8 cellular contexts compared by ENCODE assay signal in genomic region chr6:46655803-46656202, GRCh38. TPM values are rescaled to one million over a fixed set of nuclear protein-coding genes. Genes with fewer than 3 reads are reported as not detected.
DNase-seq lines count a peak whose midpoint lies in the region; ATAC-seq and TF ChIP-seq lines count a peak whose summit lies in the region.

No MANE protein-coding gene starts in this region.

- ATAC-seq in mucosa of descending colon (no peak), GM21825 (IDR thresholded peaks at IDR 0.05; ENCODE audit: unreplicated experiment) (no peak), aorta (ENCODE audit: low FRiP score) (no peak)

- WGBS in aorta, 2 donors, result 87 to 89% methylated on average over 6 of the region's 6 CpGs

- no peaks in the 10 kb centered on the region for H3K36me3 ChIP-seq in mucosa of descending colon (ENCODE audit: low read depth)
- H3K36me3 ChIP-seq in CD4-positive, alpha-beta memory T cell (ENCODE audit: insufficient read depth, low read length), result no peaks in the 10 kb centered on the region
- no peaks in the 10 kb centered on the region for H3K36me3 ChIP-seq in aorta (ENCODE audit: control insufficient read depth in 1 of 2, insufficient read depth in 2 of 2, low read length in 1 of 2)

- intact Hi-C loops in mucosa of descending colon (cut with DNase I, micrococcal nuclease) (no loop called here), aorta (cut with DNase I) (no loop called here)
- intact Hi-C loops in CD4-positive, alpha-beta memory T cell (cut with micrococcal nuclease), result no loop called here

- CTCF ChIA-PET in CD4-positive, alpha-beta memory T cell (lab: Charles Lee; ENCODE audit: partially characterized antibody), result no interaction called here

- no peaks in the 10 kb centered on the region for H3K9me3 Mint-ChIP-seq in CD4-positive, alpha-beta memory T cell

- H3K4me1 ChIP-seq in mucosa of descending colon (ENCODE audit: low read depth) (peaks cover 15% of the 10 kb centered on the region), aorta (ENCODE audit: control insufficient read depth in 1 of 2, insufficient read depth in 2 of 2, low read length in 2 of 2) (no peaks in the 10 kb centered on the region)
- H3K4me1 ChIP-seq in CD4-positive, alpha-beta memory T cell (ENCODE audit: insufficient read depth, low read length), result peaks cover 17% of the 10 kb centered on the region

- POLR2A ChIA-PET in CD4-positive, alpha-beta memory T cell (lab: Charles Lee; ENCODE audit: partially characterized antibody), result no interaction called here

- TF ChIP-seq CTCF in LNCAP (IDR thresholded peaks at IDR 0.05) (peak; percentile 32; the same call in 1 of the 2 replicates), mucosa of descending colon (IDR thresholded peaks at IDR 0.05) (no peak)

- no peak overlapping the region for H3K27ac ChIP-seq in CD4-positive, alpha-beta memory T cell (ENCODE audit: low read depth, low read length)
- H3K27ac ChIP-seq in aorta (ENCODE audit: low read depth in 1 of 2, low read length in 2 of 2), result no peak overlapping the region

- peaks cover 22 to 29% of the 10 kb centered on the region in 2 donors for H3K27me3 Mint-ChIP-seq in CD4-positive, alpha-beta memory T cell

- DNase-seq in GM03348 (ENCODE audit: low spot score) (peak; percentile 15), cerebellar cortex (ENCODE audit: low spot score) (peak; percentile 59), mucosa of descending colon (peak in 2 of 3 donors; percentile 21 to 41), HCEC 1CT (no peak), aorta (no peak)
- no peak for DNase-seq in CD4-positive, alpha-beta memory T cell

- peaks cover 12 to 17% (median 14%) of the 10 kb centered on the region in 4 donors for H3K4me1 Mint-ChIP-seq in CD4-positive, alpha-beta memory T cell

- H3K9me3 ChIP-seq in mucosa of descending colon, result no peaks in the 10 kb centered on the region
- no peaks in the 10 kb centered on the region for H3K9me3 ChIP-seq in CD4-positive, alpha-beta memory T cell (ENCODE audit: control insufficient read depth in 1 of 2, low read length in 2 of 2)
- no peaks in the 10 kb centered on the region for H3K9me3 ChIP-seq in aorta (ENCODE audit: control insufficient read depth, low read length)

- H3K27me3 ChIP-seq in CD4-positive, alpha-beta memory T cell (ENCODE audit: insufficient read depth, low read length), result peaks cover 16% of the 10 kb centered on the region
- no peaks in the 10 kb centered on the region for H3K27me3 ChIP-seq in aorta (ENCODE audit: control insufficient read depth in 1 of 2, insufficient read depth in 2 of 2, low read length in 1 of 2)

- no peak overlapping the region for H3K4me3 Mint-ChIP-seq in CD4-positive, alpha-beta memory T cell

- H3K4me3 ChIP-seq in mucosa of descending colon (no peak overlapping the region), aorta (ENCODE audit: low read length in 2 of 2) (no peak overlapping the region)
- H3K4me3 ChIP-seq in CD4-positive, alpha-beta memory T cell (ENCODE audit: low read length in 2 of 2), result no peak overlapping the region

- no peak overlapping the region for H3K27ac Mint-ChIP-seq in CD4-positive, alpha-beta memory T cell

- no peaks in the 10 kb centered on the region for H3K36me3 Mint-ChIP-seq in CD4-positive, alpha-beta memory T cell

RNA-seq across cellular contexts. Expression of gene SLC25A27, which starts 3.0 kb away (rescaled TPM):
- total RNA-seq in mucosa of descending colon (10 to 100 TPM; 12.8 to 19.5 (median 19.4) TPM), aorta (10 to 100 TPM; 19.7 to 45.9 TPM)
- total RNA-seq in CD4-positive, alpha-beta memory T cell, result 1 to 10 TPM; 2.3 to 2.6 TPM
- polyA plus RNA-seq in CD4-positive, alpha-beta memory T cell, result not detected
- 10 to 100 TPM in 1 of 2 donors, under 1 TPM in 1; 0.50 to 71.9 TPM for polyA plus RNA-seq in aorta

RNA-seq across cellular contexts. Expression of gene CYP39A1, which starts 3.2 kb away (rescaled TPM):
- total RNA-seq in mucosa of descending colon (1 to 10 TPM; 4.1 to 5.3 (median 4.5) TPM), aorta (1 to 10 TPM; 2.0 to 4.2 TPM)
- total RNA-seq in CD4-positive, alpha-beta memory T cell, result not detected
- not detected for polyA plus RNA-seq in CD4-positive, alpha-beta memory T cell
- 1 to 10 TPM in 1 of 2 donors, under 1 TPM in 1; 0.63 to 5.1 TPM for polyA plus RNA-seq in aorta

RNA-seq across cellular contexts. Expression of gene TDRD6, which starts 31.9 kb away (rescaled TPM):
- total RNA-seq in mucosa of descending colon (1 to 10 TPM in 1 of 3 donors, under 1 TPM in 2; 0.39 to 1.9 (median 0.52) TPM), aorta (1 to 10 TPM; 1.0 to 1.8 TPM)
- total RNA-seq in CD4-positive, alpha-beta memory T cell, result under 1 TPM in 1 of 2 experiments, not detected in 1; 0.25 TPM
- polyA plus RNA-seq in CD4-positive, alpha-beta memory T cell, result not detected
- 1 to 10 TPM in 1 of 2 donors, not detected in 1; 1.6 TPM for polyA plus RNA-seq in aorta

Comparison
In these comparisons a context has a peak if more than half of its experiments do, and no peak if none do; other contexts are left out.
1. DNase-seq: peak in GM03348 (single experiment), cerebellar cortex (single experiment) and mucosa of descending colon (2 of 3); none in HCEC 1CT (single experiment), CD4-positive, alpha-beta memory T cell (0 of 5) and aorta (0 of 2).